Comparison of ENCODE assay signal across 8 cellular contexts in the genomic region with DNA sequence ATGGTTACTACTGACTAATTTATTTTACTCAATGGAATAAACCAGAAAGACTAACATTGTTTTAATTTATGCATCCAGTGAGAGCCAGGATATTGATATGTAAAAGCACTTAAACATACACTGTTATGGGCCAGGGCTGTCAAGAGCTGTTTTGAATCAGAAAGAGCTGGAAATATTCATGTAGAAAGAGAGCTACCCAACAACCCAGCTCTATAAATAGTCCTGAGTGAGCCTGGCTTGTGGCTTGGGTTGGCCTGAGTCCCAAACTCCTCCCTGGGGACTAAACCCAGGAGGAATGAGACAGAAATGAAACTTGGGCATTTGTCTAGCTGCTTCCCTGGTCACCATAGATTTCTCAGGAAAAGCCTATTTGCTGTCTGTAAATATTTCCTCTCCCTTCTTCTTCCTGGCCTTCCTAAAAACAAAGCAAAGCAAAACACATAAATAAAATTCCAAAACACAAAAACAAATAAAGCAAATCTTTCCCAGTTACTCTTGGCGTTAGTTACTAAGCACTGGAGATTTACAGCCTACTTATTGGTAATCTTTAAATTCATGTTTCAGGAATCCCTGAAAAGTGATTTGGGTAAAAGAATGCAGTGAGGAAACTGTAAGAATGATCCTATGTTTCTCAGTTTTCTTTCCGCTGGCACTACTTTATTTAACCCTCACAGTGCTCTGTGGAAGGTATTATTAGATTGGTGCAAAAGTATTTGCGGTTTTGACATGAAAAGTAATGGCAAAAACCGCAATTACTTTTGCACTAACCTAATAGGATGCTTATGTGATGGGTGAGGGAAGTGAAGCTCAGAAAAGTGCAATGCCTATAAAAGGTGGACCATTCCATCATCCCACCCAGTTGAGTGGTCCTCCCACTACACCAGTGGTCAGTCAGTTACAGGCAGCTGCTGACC.
DNase-seq lines count a peak whose midpoint lies in the region; ATAC-seq, FAIRE-seq and TF ChIP-seq lines count a peak whose summit lies in the region.

No MANE protein-coding gene starts in this region.

- H3K4me1 Mint-ChIP-seq in stimulated activated memory B cell treated with anti-CD40 and anti-IgM and Interleukin-4, amounts not matched to agents 10 μg/mL and 1 μg/mL and 100 μg/mL, for 72 hours: peaks cover 5% of the 10 kb centered on the region
- H3K4me1 Mint-ChIP-seq in natural killer cell treated with Interleukin-12 subunit alpha and Interleukin-12 subunit beta and Interleukin-15 and Interleukin-18, amount 100 ng/mL, for 72 hours (ENCODE audit: low read depth in 2 of 2): peaks cover 3 to 5% of the 10 kb centered on the region in 2 donors

- peak overlapping the region; percentile 56 to 90 (median 82) for H3K4me2 ChIP-seq in BLaER1 treated with 17β-estradiol and CSF1 and Interleukin-3, amounts not matched to agents 10 nM and 100 nM

- peaks cover 26 to 79% (median 64%) of the 10 kb centered on the region in 10 experiments for H3K4me1 ChIP-seq in BLaER1 treated with 17β-estradiol and CSF1 and Interleukin-3, amounts not matched to agents 10 nM and 100 nM
- peaks cover 0 to 2% of the 10 kb centered on the region in 2 donors for H3K4me1 ChIP-seq in lung (ENCODE audit: control insufficient read depth in 2 of 2, insufficient read depth in 2 of 2, low read length in 2 of 2)

- H3K27me3 Mint-ChIP-seq in stimulated activated memory B cell treated with anti-CD40 and anti-IgM and Interleukin-4, amounts not matched to agents 10 μg/mL and 1 μg/mL and 100 μg/mL, for 72 hours: peaks cover 12% of the 10 kb centered on the region
- H3K27me3 Mint-ChIP-seq in natural killer cell treated with Interleukin-12 subunit alpha and Interleukin-12 subunit beta and Interleukin-15 and Interleukin-18, amount 100 ng/mL, for 72 hours: peaks cover 3 to 9% of the 10 kb centered on the region in 2 donors

- peak; percentile 72 for ATAC-seq in lung (ENCODE audit: insufficient read depth, low FRiP score)
- no peak for ATAC-seq in stimulated activated memory B cell treated with anti-CD40 and anti-IgM and Interleukin-4, amounts not matched to agents 10 μg/mL and 1 μg/mL and 100 μg/mL, for 72 hours
- no peak for ATAC-seq in GM21717 (IDR thresholded peaks at IDR 0.05; ENCODE audit: unreplicated experiment)
- ATAC-seq in natural killer cell treated with Interleukin-12 subunit alpha and Interleukin-12 subunit beta and Interleukin-15 and Interleukin-18, amount 100 ng/mL, for 72 hours: no peak

- peak overlapping the region in 7 of 10 experiments; percentile 1 to 36 (median 25); a peak in 9 of 20 replicates for H3K4me3 ChIP-seq in BLaER1 treated with 17β-estradiol and CSF1 and Interleukin-3, amounts not matched to agents 10 nM and 100 nM
- no peak overlapping the region for H3K4me3 ChIP-seq in lung

- H3K9ac ChIP-seq in BLaER1 treated with 17β-estradiol and CSF1 and Interleukin-3, amounts not matched to agents 10 nM and 100 nM: peak overlapping the region in 10 of 11 experiments; percentile 2 to 60 (median 50); a peak in 17 of 22 replicates

- no peak for FAIRE-seq in D721Med (lab: Jason Lieb, UNC)

- TF ChIP-seq CTCF in lung (IDR thresholded peaks at IDR 0.05; ENCODE audit: control extremely low read depth, extremely low read depth): no peak
- TF ChIP-seq CTCF in D721Med (IDR thresholded peaks at IDR 0.05; ENCODE audit: insufficient read depth, missing control alignments): no peak

- no peak overlapping the region for H3K4me3 Mint-ChIP-seq in stimulated activated memory B cell treated with anti-CD40 and anti-IgM and Interleukin-4, amounts not matched to agents 10 μg/mL and 1 μg/mL and 100 μg/mL, for 72 hours
- H3K4me3 Mint-ChIP-seq in natural killer cell treated with Interleukin-12 subunit alpha and Interleukin-12 subunit beta and Interleukin-15 and Interleukin-18, amount 100 ng/mL, for 72 hours: no peak overlapping the region

- no peaks in the 10 kb centered on the region for H4K20me1 ChIP-seq in BLaER1 treated with 17β-estradiol and CSF1 and Interleukin-3, amounts not matched to agents 10 nM and 100 nM

- H3K9me3 Mint-ChIP-seq in stimulated activated memory B cell treated with anti-CD40 and anti-IgM and Interleukin-4, amounts not matched to agents 10 μg/mL and 1 μg/mL and 100 μg/mL, for 72 hours: peaks cover 14% of the 10 kb centered on the region
- H3K9me3 Mint-ChIP-seq in natural killer cell treated with Interleukin-12 subunit alpha and Interleukin-12 subunit beta and Interleukin-15 and Interleukin-18, amount 100 ng/mL, for 72 hours: peaks cover 9% of the 10 kb centered on the region

- H3K36me3 ChIP-seq in BLaER1 treated with 17β-estradiol and CSF1 and Interleukin-3, amounts not matched to agents 10 nM and 100 nM: peaks cover 0 to 14% (median 0%) of the 10 kb centered on the region in 11 experiments; a peak in 7 of 22 replicates
- no peaks in the 10 kb centered on the region for H3K36me3 ChIP-seq in lung (ENCODE audit: control insufficient read depth in 2 of 2, insufficient read depth in 2 of 2, low read length in 2 of 2)

- WGBS in lung, 2 donors: 76 to 85% methylated on average over 4 of the region's 4 CpGs

- H3K9me3 ChIP-seq in BLaER1 treated with 17β-estradiol and CSF1 and Interleukin-3, amounts not matched to agents 10 nM and 100 nM (replicated peaks in 1 of 11): peaks cover 37 to 44% (median 41%) of the 10 kb centered on the region in 11 experiments
- H3K9me3 ChIP-seq in lung (ENCODE audit: control insufficient read depth in 2 of 2, insufficient read depth in 1 of 2, low read length in 1 of 2): peaks cover 1 to 7% of the 10 kb centered on the region in 2 donors

- peak overlapping the region; percentile 15 to 81 (median 77); a peak in 19 of 22 replicates for H3K27ac ChIP-seq in BLaER1 treated with 17β-estradiol and CSF1 and Interleukin-3, amounts not matched to agents 10 nM and 100 nM
- H3K27ac ChIP-seq in lung (ENCODE audit: low read depth in 1 of 2, low read length in 1 of 2): peak overlapping the region in 1 of 2 donors; percentile 61

- H3K36me3 Mint-ChIP-seq in stimulated activated memory B cell treated with anti-CD40 and anti-IgM and Interleukin-4, amounts not matched to agents 10 μg/mL and 1 μg/mL and 100 μg/mL, for 72 hours: peaks cover 9% of the 10 kb centered on the region
- peaks cover 14% of the 10 kb centered on the region for H3K36me3 Mint-ChIP-seq in natural killer cell treated with Interleukin-12 subunit alpha and Interleukin-12 subunit beta and Interleukin-15 and Interleukin-18, amount 100 ng/mL, for 72 hours

- H3K27ac Mint-ChIP-seq in stimulated activated memory B cell treated with anti-CD40 and anti-IgM and Interleukin-4, amounts not matched to agents 10 μg/mL and 1 μg/mL and 100 μg/mL, for 72 hours: no peak overlapping the region
- no peak overlapping the region for H3K27ac Mint-ChIP-seq in natural killer cell treated with Interleukin-12 subunit alpha and Interleukin-12 subunit beta and Interleukin-15 and Interleukin-18, amount 100 ng/mL, for 72 hours

- DNase-seq in NCI-H187 treated with DMSO at 0.1 percent for 48 hours (lab: John Stamatoyannopoulos, UW) (peak; percentile 84), cerebellum (ENCODE audit: low spot score) (peak; percentile 84), lung (ENCODE audit: low spot score) (peak; percentile 51), D721Med (ENCODE audit: insufficient read length, low spot score) (no peak)
- DNase-seq in natural killer cell treated with Interleukin-12 subunit alpha and Interleukin-12 subunit beta and Interleukin-15 and Interleukin-18, amount 100 ng/mL, for 72 hours (ENCODE audit: low spot score): no peak

- no peaks in the 10 kb centered on the region for H3K27me3 ChIP-seq in BLaER1 treated with 17β-estradiol and CSF1 and Interleukin-3, amounts not matched to agents 10 nM and 100 nM
- no peaks in the 10 kb centered on the region for H3K27me3 ChIP-seq in lung (ENCODE audit: control insufficient read depth, insufficient read depth)

Comparison
In these comparisons a context has a peak if more than half of its experiments do, and no peak if none do; other contexts are left out.
1. DNase-seq: peak in NCI-H187 treated with DMSO at 0.1 percent for 48 hours (single experiment), cerebellum (single experiment) and lung (single experiment); none in natural killer cell treated with Interleukin-12 subunit alpha and Interleukin-12 subunit beta and Interleukin-15 and Interleukin-18, amount 100 ng/mL, for 72 hours (single experiment) and D721Med (single experiment).